Comparison of ENCODE assay signal across 9 cellular contexts in the genomic region with DNA sequence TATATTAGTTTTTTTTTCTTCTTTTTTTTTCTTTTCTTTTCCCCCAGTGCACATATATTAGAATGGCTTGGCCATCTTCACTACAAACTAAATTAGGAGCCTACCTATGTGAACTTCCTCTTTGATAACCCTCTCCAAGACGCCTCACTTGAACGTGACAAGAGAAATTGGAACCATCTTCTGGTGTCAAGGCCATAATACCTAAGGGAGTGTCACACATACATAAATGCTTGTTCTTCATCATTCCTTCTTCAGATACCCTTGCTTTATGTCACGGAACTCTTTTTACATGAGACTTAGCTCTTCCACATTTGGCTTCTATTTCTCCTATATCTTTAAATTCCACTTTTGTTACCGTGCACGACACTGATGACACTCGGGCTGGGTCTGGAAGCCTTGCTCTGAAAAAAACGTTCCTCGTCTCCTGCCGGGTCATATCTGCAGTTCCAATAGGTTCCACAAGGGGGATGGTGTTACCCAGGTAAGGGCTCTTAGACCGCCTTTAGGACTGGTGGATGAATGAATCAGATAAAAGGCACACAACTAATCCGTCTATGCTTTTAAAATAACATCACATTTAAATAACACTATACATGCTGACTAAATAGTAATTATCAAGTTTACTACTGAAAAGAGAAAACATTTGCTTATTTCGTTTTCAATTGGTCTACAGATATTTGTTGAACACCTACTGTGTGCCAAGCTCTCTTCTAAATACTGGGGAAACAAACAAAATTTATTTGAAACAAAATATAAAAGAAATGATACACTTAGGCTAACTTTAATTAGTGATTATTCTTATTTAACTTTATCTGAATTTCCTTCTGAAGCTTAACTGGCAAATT. TPM values are rescaled to one million over a fixed set of nuclear protein-coding genes. Genes with fewer than 3 reads are reported as not detected.
DNase-seq lines count a peak whose midpoint lies in the region; ATAC-seq and TF ChIP-seq lines count a peak whose summit lies in the region.
"Had no signal": no experiment of that assay in that cellular context is flagged by ENCODE, and none has a peak within 500 bp of the region (broad histone marks: within the 10 kb centered on the region; RNA-seq: fewer than 3 reads in every experiment).

No MANE protein-coding gene starts in this region.

- H4K20me1 ChIP-seq in fibroblast of lung (ENCODE audit: control insufficient read depth, extremely low read depth, insufficient read depth, low read length), result no peaks in the 10 kb centered on the region

- intact Hi-C loops in posterior vena cava (cut with DNase I), result no loop called here

- no peak overlapping the region for H4K91ac ChIP-seq in trophoblast cell (ENCODE audit: low read depth, low read length)

- H3K79me1 ChIP-seq in trophoblast cell (ENCODE audit: low read length), result no peaks in the 10 kb centered on the region

- no peak overlapping the region for H3K18ac ChIP-seq in trophoblast cell (ENCODE audit: low read length)

- no peaks in the 10 kb centered on the region for H3K9me3 ChIP-seq in fibroblast of lung (ENCODE audit: control insufficient read depth, insufficient read depth, low read depth, low read length)
- no peaks in the 10 kb centered on the region for H3K9me3 ChIP-seq in trophoblast cell (ENCODE audit: insufficient read depth, low read depth, low read length)

- no peak overlapping the region for H3K14ac ChIP-seq in trophoblast cell (ENCODE audit: low read length)

- DNase-seq in AG10803 (ENCODE audit: low read depth) (peak; percentile 36), NOMO-1 treated with DMSO at 0.1 percent for 48 hours (lab: John Stamatoyannopoulos, UW; ENCODE audit: unreplicated experiment) (peak; percentile 34), activated T-cell treated with anti-CD3 and anti-CD28 coated beads for 1 hour (ENCODE audit: low read depth) (peak; percentile 40), fibroblast of lung (ENCODE audit: low read depth in 2 of 2) (peak; percentile 34 to 59), trophoblast cell (peak; percentile 43 to 77), posterior vena cava (ENCODE audit: low spot score) (no peak)

- H3K27me3 ChIP-seq in fibroblast of lung (ENCODE audit: control insufficient read depth, insufficient read depth, low read length) (no peaks in the 10 kb centered on the region), trophoblast cell (ENCODE audit: insufficient read depth, low read length) (no peaks in the 10 kb centered on the region)

- WGBS in trophoblast cell (ENCODE audit: extremely low coverage, insufficient coverage, insufficient read length), result no CpG with 5 or more reads among the region's 12 CpGs

- H2AFZ ChIP-seq in fibroblast of lung (ENCODE audit: low read length) (no peak overlapping the region), trophoblast cell (ENCODE audit: insufficient read depth, low read length, poor library complexity) (no peak overlapping the region)

- no peak overlapping the region for H2BK5ac ChIP-seq in trophoblast cell (ENCODE audit: low read depth, low read length, poor library complexity)

- no peak overlapping the region for H2BK120ac ChIP-seq in trophoblast cell (ENCODE audit: insufficient read depth, low read length, poor library complexity)

- no peak overlapping the region for H3K27ac ChIP-seq in fibroblast of lung (ENCODE audit: insufficient read depth, low read length)
- H3K27ac ChIP-seq in trophoblast cell (ENCODE audit: low read depth, low read length), result no peak overlapping the region

- no peaks in the 10 kb centered on the region for H3K4me1 ChIP-seq in fibroblast of lung (ENCODE audit: control insufficient read depth, extremely low read depth, insufficient read depth, low read length)
- no peaks in the 10 kb centered on the region for H3K4me1 ChIP-seq in trophoblast cell (ENCODE audit: control insufficient read depth in 1 of 2, insufficient read depth in 2 of 2, low read length in 2 of 2)

- no peak overlapping the region for H4K8ac ChIP-seq in trophoblast cell (ENCODE audit: low read depth, low read length)

- H3K79me2 ChIP-seq in fibroblast of lung (ENCODE audit: control insufficient read depth, insufficient read depth, low read length) (no peaks in the 10 kb centered on the region), trophoblast cell (ENCODE audit: control insufficient read depth, insufficient read depth, low read length, poor library complexity) (no peaks in the 10 kb centered on the region)

- no peak overlapping the region for H3K4ac ChIP-seq in trophoblast cell (ENCODE audit: low read depth, low read length)

- no peak overlapping the region for H2AK5ac ChIP-seq in trophoblast cell (ENCODE audit: low read length)

- H3K23ac ChIP-seq in trophoblast cell (ENCODE audit: low read length), result no peak overlapping the region

- peak; percentile 97 for ATAC-seq in GM18867 (IDR thresholded peaks at IDR 0.05; ENCODE audit: unreplicated experiment)
- ATAC-seq in HG03159 (IDR thresholded peaks at IDR 0.05; ENCODE audit: unreplicated experiment), result peak; percentile 77

- H3K36me3 ChIP-seq in fibroblast of lung (ENCODE audit: control insufficient read depth, insufficient read depth, low read length) (no peaks in the 10 kb centered on the region), trophoblast cell (ENCODE audit: control insufficient read depth in 1 of 2, insufficient read depth in 2 of 2, low read length in 2 of 2) (no peaks in the 10 kb centered on the region)

- no peak overlapping the region for H2BK12ac ChIP-seq in trophoblast cell (ENCODE audit: low read length)

- no peak overlapping the region for H3K4me2 ChIP-seq in fibroblast of lung (ENCODE audit: extremely low read depth, insufficient read depth, low read length)
- H3K4me2 ChIP-seq in trophoblast cell (ENCODE audit: low read length), result no peak overlapping the region

- H3K9ac ChIP-seq in fibroblast of lung (ENCODE audit: insufficient read depth, low read length) (no peak overlapping the region), trophoblast cell (ENCODE audit: low read length) (no peak overlapping the region)

- H3K4me3 ChIP-seq in AG10803 (ENCODE audit: low read length) (no peak overlapping the region), fibroblast of lung (replicated peaks in 1 of 4; ENCODE audit: control extremely low read depth in 1 of 4, insufficient read depth in 1 of 4, low read depth in 3 of 4, low read length in 4 of 4) (no peak overlapping the region), trophoblast cell (ENCODE audit: low read depth, low read length) (no peak overlapping the region)

- TF ChIP-seq CTCF in AG10803 (conservative IDR thresholded peaks at IDR 0.05; ENCODE audit: low read length) (peak; percentile 70), fibroblast of lung (conservative IDR thresholded peaks at IDR 0.05 in 1 of 2, IDR thresholded peaks at IDR 0.05 in 1 of 2; ENCODE audit: low read depth in 1 of 2, low read length in 2 of 2) (peak; percentile 52 to 65)

- H4K12ac ChIP-seq in trophoblast cell (ENCODE audit: low read depth, low read length), result no peak overlapping the region

RNA-seq across cellular contexts. Expression of a gene that starts 19.9 kb away (rescaled TPM):
- total RNA-seq in fibroblast of lung (not detected in 2 replicates), posterior vena cava (not detected)
- polyA plus RNA-seq in fibroblast of lung, result not detected in 2 replicates
- polyA plus RNA-seq in fibroblast of lung (2012), result not detected in 2 replicates
- not detected in 2 replicates for polyA minus RNA-seq in fibroblast of lung (ENCODE audit: low replicate concordance)
- polyA plus RNA-seq in trophoblast cell (2013), result not detected in 2 replicates
- polyA plus RNA-seq: IgD-negative memory B cell had no signal

RNA-seq across cellular contexts. Expression of a gene that starts 37.3 kb away (rescaled TPM):
- not detected in 2 replicates for total RNA-seq in fibroblast of lung
- not detected in 2 replicates for polyA plus RNA-seq in fibroblast of lung
- polyA plus RNA-seq in fibroblast of lung (2012), result not detected in 2 replicates
- polyA minus RNA-seq in fibroblast of lung (ENCODE audit: low replicate concordance), result not detected in 2 replicates
- polyA plus RNA-seq in trophoblast cell (2013), result not detected in 2 replicates
- total RNA-seq in posterior vena cava, result not detected
- polyA plus RNA-seq: IgD-negative memory B cell had no signal
